Comparison of ENCODE assay signal across 1 cellular context in genomic region chr2:65396348-65397026, GRCh38.
A peak's percentile ranks its signal among the peaks of the same experiment; 100 is the strongest.
TF ChIP-seq lines count a peak whose summit lies in the region.

No MANE protein-coding gene starts in this region.

TF ChIP-seq in HepG2, 621 proteins besides CTCF, POLR2A, EP300 and RAD21 (continued from another document and continues in another):
- TF ChIP-seq, protein P1, sequence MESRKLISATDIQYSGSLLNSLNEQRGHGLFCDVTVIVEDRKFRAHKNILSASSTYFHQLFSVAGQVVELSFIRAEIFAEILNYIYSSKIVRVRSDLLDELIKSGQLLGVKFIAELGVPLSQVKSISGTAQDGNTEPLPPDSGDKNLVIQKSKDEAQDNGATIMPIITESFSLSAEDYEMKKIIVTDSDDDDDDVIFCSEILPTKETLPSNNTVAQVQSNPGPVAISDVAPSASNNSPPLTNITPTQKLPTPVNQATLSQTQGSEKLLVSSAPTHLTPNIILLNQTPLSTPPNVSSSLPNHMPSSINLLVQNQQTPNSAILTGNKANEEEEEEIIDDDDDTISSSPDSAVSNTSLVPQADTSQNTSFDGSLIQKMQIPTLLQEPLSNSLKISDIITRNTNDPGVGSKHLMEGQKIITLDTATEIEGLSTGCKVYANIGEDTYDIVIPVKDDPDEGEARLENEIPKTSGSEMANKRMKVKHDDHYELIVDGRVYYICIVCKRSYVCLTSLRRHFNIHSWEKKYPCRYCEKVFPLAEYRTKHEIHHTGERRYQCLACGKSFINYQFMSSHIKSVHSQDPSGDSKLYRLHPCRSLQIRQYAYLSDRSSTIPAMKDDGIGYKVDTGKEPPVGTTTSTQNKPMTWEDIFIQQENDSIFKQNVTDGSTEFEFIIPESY (CRISPR knock-in tag; IDR thresholded peaks at IDR 0.05) = peak; percentile 46; the same call in 1 of the 2 replicates
- peak; percentile 77 for TF ChIP-seq ELF3 (CRISPR knock-in tag; IDR thresholded peaks at IDR 0.05)
- no peak for TF ChIP-seq TEF (CRISPR knock-in tag; IDR thresholded peaks at IDR 0.05)
- TF ChIP-seq ZNF251 (CRISPR knock-in tag; IDR thresholded peaks at IDR 0.05) = no peak
- no peak for TF ChIP-seq ZNF550 (CRISPR knock-in tag; IDR thresholded peaks at IDR 0.05; ENCODE audit: borderline replicate concordance)
- peak; percentile 51; the same call in 1 of the 2 replicates for TF ChIP-seq FOSL1 (CRISPR knock-in tag; IDR thresholded peaks at IDR 0.05; ENCODE audit: borderline replicate concordance)
- no peak for TF ChIP-seq STAT5B (CRISPR knock-in tag; IDR thresholded peaks at IDR 0.05)
- TF ChIP-seq ZNF674 (CRISPR knock-in tag; IDR thresholded peaks at IDR 0.05; ENCODE audit: low read depth) = no peak
- TF ChIP-seq ZFP91 (CRISPR knock-in tag; IDR thresholded peaks at IDR 0.05; ENCODE audit: borderline replicate concordance) = no peak
- no peak for TF ChIP-seq TCF7L2 (IDR thresholded peaks at IDR 0.05; ENCODE audit: low read depth, low read length)
- no peak for TF ChIP-seq DMAP1 (CRISPR knock-in tag; IDR thresholded peaks at IDR 0.05)
- TF ChIP-seq PCBP2 (optimal IDR thresholded peaks at IDR 0.05; ENCODE audit: low read depth, low read length, poor library complexity, severe bottlenecking) = no peak
- no peak for TF ChIP-seq HDAC6 (IDR thresholded peaks at IDR 0.05; ENCODE audit: low read depth, low read length)
- TF ChIP-seq KAT2B (IDR thresholded peaks at IDR 0.05; ENCODE audit: borderline replicate concordance, low read depth, low read length) = no peak
- TF ChIP-seq, protein P2, sequence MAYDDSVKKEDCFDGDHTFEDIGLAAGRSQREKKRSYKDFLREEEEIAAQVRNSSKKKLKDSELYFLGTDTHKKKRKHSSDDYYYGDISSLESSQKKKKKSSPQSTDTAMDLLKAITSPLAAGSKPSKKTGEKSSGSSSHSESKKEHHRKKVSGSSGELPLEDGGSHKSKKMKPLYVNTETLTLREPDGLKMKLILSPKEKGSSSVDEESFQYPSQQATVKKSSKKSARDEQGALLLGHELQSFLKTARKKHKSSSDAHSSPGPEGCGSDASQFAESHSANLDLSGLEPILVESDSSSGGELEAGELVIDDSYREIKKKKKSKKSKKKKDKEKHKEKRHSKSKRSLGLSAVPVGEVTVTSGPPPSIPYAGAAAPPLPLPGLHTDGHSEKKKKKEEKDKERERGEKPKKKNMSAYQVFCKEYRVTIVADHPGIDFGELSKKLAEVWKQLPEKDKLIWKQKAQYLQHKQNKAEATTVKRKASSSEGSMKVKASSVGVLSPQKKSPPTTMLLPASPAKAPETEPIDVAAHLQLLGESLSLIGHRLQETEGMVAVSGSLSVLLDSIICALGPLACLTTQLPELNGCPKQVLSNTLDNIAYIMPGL (CRISPR knock-in tag; IDR thresholded peaks at IDR 0.05; ENCODE audit: borderline replicate concordance in 1 of 2, low read depth in 1 of 2) = no peak; a peak in 1 of 4 replicates
- no peak for TF ChIP-seq MATR3 (CRISPR knock-in tag; IDR thresholded peaks at IDR 0.05)
- no peak for TF ChIP-seq ZNF737 (CRISPR knock-in tag; IDR thresholded peaks at IDR 0.05; ENCODE audit: borderline replicate concordance)
- no peak for TF ChIP-seq SIN3B (IDR thresholded peaks at IDR 0.05; ENCODE audit: low read length)
- no peak for TF ChIP-seq CSRNP2 (CRISPR knock-in tag; conservative IDR thresholded peaks at IDR 0.05; ENCODE audit: low read depth)
- TF ChIP-seq, protein P3, sequence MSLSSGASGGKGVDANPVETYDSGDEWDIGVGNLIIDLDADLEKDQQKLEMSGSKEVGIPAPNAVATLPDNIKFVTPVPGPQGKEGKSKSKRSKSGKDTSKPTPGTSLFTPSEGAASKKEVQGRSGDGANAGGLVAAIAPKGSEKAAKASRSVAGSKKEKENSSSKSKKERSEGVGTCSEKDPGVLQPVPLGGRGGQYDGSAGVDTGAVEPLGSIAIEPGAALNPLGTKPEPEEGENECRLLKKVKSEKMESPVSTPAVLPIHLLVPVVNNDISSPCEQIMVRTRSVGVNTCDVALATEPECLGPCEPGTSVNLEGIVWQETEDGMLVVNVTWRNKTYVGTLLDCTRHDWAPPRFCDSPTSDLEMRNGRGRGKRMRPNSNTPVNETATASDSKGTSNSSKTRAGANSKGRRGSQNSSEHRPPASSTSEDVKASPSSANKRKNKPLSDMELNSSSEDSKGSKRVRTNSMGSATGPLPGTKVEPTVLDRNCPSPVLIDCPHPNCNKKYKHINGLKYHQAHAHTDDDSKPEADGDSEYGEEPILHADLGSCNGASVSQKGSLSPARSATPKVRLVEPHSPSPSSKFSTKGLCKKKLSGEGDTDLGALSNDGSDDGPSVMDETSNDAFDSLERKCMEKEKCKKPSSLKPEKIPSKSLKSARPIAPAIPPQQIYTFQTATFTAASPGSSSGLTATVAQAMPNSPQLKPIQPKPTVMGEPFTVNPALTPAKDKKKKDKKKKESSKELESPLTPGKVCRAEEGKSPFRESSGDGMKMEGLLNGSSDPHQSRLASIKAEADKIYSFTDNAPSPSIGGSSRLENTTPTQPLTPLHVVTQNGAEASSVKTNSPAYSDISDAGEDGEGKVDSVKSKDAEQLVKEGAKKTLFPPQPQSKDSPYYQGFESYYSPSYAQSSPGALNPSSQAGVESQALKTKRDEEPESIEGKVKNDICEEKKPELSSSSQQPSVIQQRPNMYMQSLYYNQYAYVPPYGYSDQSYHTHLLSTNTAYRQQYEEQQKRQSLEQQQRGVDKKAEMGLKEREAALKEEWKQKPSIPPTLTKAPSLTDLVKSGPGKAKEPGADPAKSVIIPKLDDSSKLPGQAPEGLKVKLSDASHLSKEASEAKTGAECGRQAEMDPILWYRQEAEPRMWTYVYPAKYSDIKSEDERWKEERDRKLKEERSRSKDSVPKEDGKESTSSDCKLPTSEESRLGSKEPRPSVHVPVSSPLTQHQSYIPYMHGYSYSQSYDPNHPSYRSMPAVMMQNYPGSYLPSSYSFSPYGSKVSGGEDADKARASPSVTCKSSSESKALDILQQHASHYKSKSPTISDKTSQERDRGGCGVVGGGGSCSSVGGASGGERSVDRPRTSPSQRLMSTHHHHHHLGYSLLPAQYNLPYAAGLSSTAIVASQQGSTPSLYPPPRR (CRISPR knock-in tag; IDR thresholded peaks at IDR 0.05; ENCODE audit: borderline replicate concordance) = peak; percentile 80
- TF ChIP-seq ZNF367 (CRISPR knock-in tag; IDR thresholded peaks at IDR 0.05; ENCODE audit: borderline replicate concordance) = no peak
- no peak for TF ChIP-seq SNRNP70 (IDR thresholded peaks at IDR 0.05; ENCODE audit: low read depth, low read length)
- no peak for TF ChIP-seq REST (IDR thresholded peaks at IDR 0.05; ENCODE audit: borderline replicate concordance in 1 of 2, low read depth in 1 of 2, low read length in 2 of 2)
- no peak for TF ChIP-seq CCAR2 (optimal IDR thresholded peaks at IDR 0.05; ENCODE audit: low read depth, low read length)
- TF ChIP-seq ZNF431 (CRISPR knock-in tag; IDR thresholded peaks at IDR 0.05; ENCODE audit: borderline replicate concordance, low read depth) = peak; percentile 31; the same call in 1 of the 2 replicates
- TF ChIP-seq NFE2L1 (CRISPR knock-in tag; IDR thresholded peaks at IDR 0.05; ENCODE audit: borderline replicate concordance) = no peak
- no peak; the same call in 1 of the 2 replicates for TF ChIP-seq ARNT2 (CRISPR knock-in tag; IDR thresholded peaks at IDR 0.05; ENCODE audit: low read depth)
- no peak for TF ChIP-seq AKAP8 (CRISPR knock-in tag; IDR thresholded peaks at IDR 0.05)
- peak; percentile 38; the same call in 1 of the 2 replicates for TF ChIP-seq GATA4 (IDR thresholded peaks at IDR 0.05; ENCODE audit: borderline replicate concordance, low read depth)
- TF ChIP-seq NKX3-1 (CRISPR knock-in tag; IDR thresholded peaks at IDR 0.05) = peak; percentile 41; the same call in 1 of the 2 replicates
- TF ChIP-seq, protein P4, sequence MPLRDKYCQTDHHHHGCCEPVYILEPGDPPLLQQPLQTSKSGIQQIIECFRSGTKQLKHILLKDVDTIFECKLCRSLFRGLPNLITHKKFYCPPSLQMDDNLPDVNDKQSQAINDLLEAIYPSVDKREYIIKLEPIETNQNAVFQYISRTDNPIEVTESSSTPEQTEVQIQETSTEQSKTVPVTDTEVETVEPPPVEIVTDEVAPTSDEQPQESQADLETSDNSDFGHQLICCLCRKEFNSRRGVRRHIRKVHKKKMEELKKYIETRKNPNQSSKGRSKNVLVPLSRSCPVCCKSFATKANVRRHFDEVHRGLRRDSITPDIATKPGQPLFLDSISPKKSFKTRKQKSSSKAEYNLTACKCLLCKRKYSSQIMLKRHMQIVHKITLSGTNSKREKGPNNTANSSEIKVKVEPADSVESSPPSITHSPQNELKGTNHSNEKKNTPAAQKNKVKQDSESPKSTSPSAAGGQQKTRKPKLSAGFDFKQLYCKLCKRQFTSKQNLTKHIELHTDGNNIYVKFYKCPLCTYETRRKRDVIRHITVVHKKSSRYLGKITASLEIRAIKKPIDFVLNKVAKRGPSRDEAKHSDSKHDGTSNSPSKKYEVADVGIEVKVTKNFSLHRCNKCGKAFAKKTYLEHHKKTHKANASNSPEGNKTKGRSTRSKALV (CRISPR knock-in tag; IDR thresholded peaks at IDR 0.05) = peak; percentile 22; the same call in 1 of the 2 replicates
- TF ChIP-seq ZNF17 (CRISPR knock-in tag; IDR thresholded peaks at IDR 0.05) = no peak
- peak; percentile 64; the same call in 1 of the 2 replicates for TF ChIP-seq ZNF335 (CRISPR knock-in tag; IDR thresholded peaks at IDR 0.05)
- peak; percentile 75 for TF ChIP-seq MEIS2 (CRISPR knock-in tag; IDR thresholded peaks at IDR 0.05)
- TF ChIP-seq, protein P5, sequence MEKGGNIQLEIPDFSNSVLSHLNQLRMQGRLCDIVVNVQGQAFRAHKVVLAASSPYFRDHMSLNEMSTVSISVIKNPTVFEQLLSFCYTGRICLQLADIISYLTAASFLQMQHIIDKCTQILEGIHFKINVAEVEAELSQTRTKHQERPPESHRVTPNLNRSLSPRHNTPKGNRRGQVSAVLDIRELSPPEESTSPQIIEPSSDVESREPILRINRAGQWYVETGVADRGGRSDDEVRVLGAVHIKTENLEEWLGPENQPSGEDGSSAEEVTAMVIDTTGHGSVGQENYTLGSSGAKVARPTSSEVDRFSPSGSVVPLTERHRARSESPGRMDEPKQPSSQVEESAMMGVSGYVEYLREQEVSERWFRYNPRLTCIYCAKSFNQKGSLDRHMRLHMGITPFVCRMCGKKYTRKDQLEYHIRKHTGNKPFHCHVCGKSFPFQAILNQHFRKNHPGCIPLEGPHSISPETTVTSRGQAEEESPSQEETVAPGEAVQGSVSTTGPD (CRISPR knock-in tag; IDR thresholded peaks at IDR 0.05) = no peak
- TF ChIP-seq TCF12 (IDR thresholded peaks at IDR 0.05) = no peak
- 0 out of 2 replicates have a peak, but pooled peaks have one; percentile 44 for TF ChIP-seq TCF12 (CRISPR knock-in tag; IDR thresholded peaks at IDR 0.05)
- TF ChIP-seq EHMT2 (IDR thresholded peaks at IDR 0.05; ENCODE audit: borderline replicate concordance, low read depth, low read length) = peak; percentile 53; the same call in 1 of the 2 replicates
- peak; percentile 74 for TF ChIP-seq ZMYM4 (CRISPR knock-in tag; IDR thresholded peaks at IDR 0.05)
- TF ChIP-seq, protein P6, sequence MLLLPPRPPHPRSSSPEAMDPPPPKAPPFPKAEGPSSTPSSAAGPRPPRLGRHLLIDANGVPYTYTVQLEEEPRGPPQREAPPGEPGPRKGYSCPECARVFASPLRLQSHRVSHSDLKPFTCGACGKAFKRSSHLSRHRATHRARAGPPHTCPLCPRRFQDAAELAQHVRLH (CRISPR knock-in tag; IDR thresholded peaks at IDR 0.05; ENCODE audit: borderline replicate concordance, low read depth) = no peak; the same call in 1 of the 2 replicates
- TF ChIP-seq RFXAP (CRISPR knock-in tag; IDR thresholded peaks at IDR 0.05; ENCODE audit: borderline replicate concordance) = 0 out of 2 replicates have a peak, but pooled peaks have one; percentile 47
